Comparison of ENCODE assay signal across 20 cellular contexts in genomic region chr1:73144321-73144720, GRCh38.
"Had no signal": no experiment of that assay in that cellular context is flagged by ENCODE, and none has a peak within 500 bp of the region (broad histone marks: within the 10 kb centered on the region; RNA-seq: fewer than 3 reads in every experiment).

No MANE protein-coding gene starts in this region.

- H3K27me3 Mint-ChIP-seq: activated CD4-positive, alpha-beta memory T cell treated with anti-CD3 and anti-CD28 coated beads for 36 hours; activated naive CD8-positive, alpha-beta T cell treated with anti-CD3 and anti-CD28 coated beads, Interleukin-2, amount 10 ng/mL, durations not matched to agents 7 days and 5 days had no signal

- H3K27ac Mint-ChIP-seq: activated CD4-positive, alpha-beta memory T cell treated with anti-CD3 and anti-CD28 coated beads for 36 hours; activated naive CD4-positive, alpha-beta T cell treated with anti-CD3 and anti-CD28 coated beads for 36 hours; activated naive CD8-positive, alpha-beta T cell treated with anti-CD3 and anti-CD28 coated beads, Interleukin-2, amount 10 ng/mL, durations not matched to agents 7 days and 5 days; natural killer cell; stimulated activated effector memory CD8-positive, alpha-beta T cell treated with anti-CD3 and anti-CD28 coated beads, Interleukin-12 subunit alpha, Interleukin-12 subunit beta, amount 100 ng/mL, for 72 hours had no signal

- H3K4me1 Mint-ChIP-seq: activated naive CD8-positive, alpha-beta T cell treated with anti-CD3 and anti-CD28 coated beads, Interleukin-2, amount 10 ng/mL, durations not matched to agents 7 days and 5 days; natural killer cell; stimulated activated effector memory CD8-positive, alpha-beta T cell treated with anti-CD3 and anti-CD28 coated beads, Interleukin-12 subunit alpha, Interleukin-12 subunit beta, amount 100 ng/mL, for 72 hours had no signal

- ATAC-seq: gastrocnemius medialis; natural killer cell; sciatic nerve; stimulated activated effector memory CD8-positive, alpha-beta T cell treated with anti-CD3 and anti-CD28 coated beads, Interleukin-12 subunit alpha, Interleukin-12 subunit beta, amount 100 ng/mL, for 72 hours had no signal

- H3K4me3 Mint-ChIP-seq: activated CD4-positive, alpha-beta memory T cell treated with anti-CD3 and anti-CD28 coated beads for 36 hours; activated naive CD4-positive, alpha-beta T cell treated with anti-CD3 and anti-CD28 coated beads for 36 hours; activated naive CD8-positive, alpha-beta T cell treated with anti-CD3 and anti-CD28 coated beads, Interleukin-2, amount 10 ng/mL, durations not matched to agents 7 days and 5 days; natural killer cell; stimulated activated effector memory CD8-positive, alpha-beta T cell treated with anti-CD3 and anti-CD28 coated beads, Interleukin-12 subunit alpha, Interleukin-12 subunit beta, amount 100 ng/mL, for 72 hours had no signal

- DNase-seq: activated CD4-positive, alpha-beta memory T cell treated with anti-CD3 and anti-CD28 coated beads for 36 hours; activated CD4-positive, alpha-beta T cell treated with anti-CD3 and anti-CD28 coated beads for 48 hours; activated effector memory CD4-positive, alpha-beta T cell treated with Interleukin-2 at 50 U/mL for 16 hours; activated naive CD4-positive, alpha-beta T cell treated with anti-CD3 and anti-CD28 coated beads for 36 hours; activated naive CD8-positive, alpha-beta T cell treated with anti-CD3 and anti-CD28 coated beads, Interleukin-2, amount 10 ng/mL, durations not matched to agents 7 days and 5 days; activated T-cell treated with anti-CD3 and anti-CD28 coated beads, Interleukin-2, amount 50 U/mL, for 48 hours; amniotic stem cell; colonic mucosa; dorsolateral prefrontal cortex; esophagus squamous epithelium; gastrocnemius medialis; hypothalamus; midbrain; natural killer cell; small intestine; stimulated activated CD4-positive, alpha-beta T cell treated with anti-CD3 and anti-CD28 coated beads, Interleukin-2, amount 100 ng/mL, for 24 hours; stomach; uterus had no signal
